In genomic region chr17:76260669-76261068, GRCh38 we compare ENCODE assay signal across 1 cellular context.
TF ChIP-seq lines count a peak whose summit lies in the region.

No MANE protein-coding gene starts in this region.

TF ChIP-seq in IMR-90, 13 proteins besides CTCF, POLR2A, EP300 and RAD21:
- no peak for TF ChIP-seq RCOR1 (IDR thresholded peaks at IDR 0.05; ENCODE audit: insufficient replicate concordance, low read length)
- TF ChIP-seq BHLHE40 (IDR thresholded peaks at IDR 0.05; ENCODE audit: low read depth, low read length), result no peak
- no peak for TF ChIP-seq SMC3 (IDR thresholded peaks at IDR 0.05; ENCODE audit: low read depth, low read length)
- TF ChIP-seq NFE2L2 (IDR thresholded peaks at IDR 0.05; ENCODE audit: low read depth, low read length), result no peak
- TF ChIP-seq RFX5 (IDR thresholded peaks at IDR 0.05; ENCODE audit: low read depth, low read length), result no peak
- no peak for TF ChIP-seq CHD1 (IDR thresholded peaks at IDR 0.05; ENCODE audit: low read depth, low read length)
- no peak for TF ChIP-seq USF2 (IDR thresholded peaks at IDR 0.05; ENCODE audit: low read depth, low read length)
- no peak for TF ChIP-seq ELK1 (IDR thresholded peaks at IDR 0.05; ENCODE audit: borderline replicate concordance, low read depth, low read length)
- no peak for TF ChIP-seq FOS (IDR thresholded peaks at IDR 0.05; ENCODE audit: low read depth, low read length)
- TF ChIP-seq MXI1 (IDR thresholded peaks at IDR 0.05; ENCODE audit: borderline replicate concordance, low read depth, low read length), result no peak
- no peak for TF ChIP-seq CEBPB (IDR thresholded peaks at IDR 0.05; ENCODE audit: low read depth, low read length)
- TF ChIP-seq MAFK (IDR thresholded peaks at IDR 0.05; ENCODE audit: low read depth, low read length), result no peak
- TF ChIP-seq MAZ (IDR thresholded peaks at IDR 0.05; ENCODE audit: borderline replicate concordance, low read depth, low read length), result no peak
